Comparison of ENCODE assay signal across 28 cellular contexts in the genomic region with DNA sequence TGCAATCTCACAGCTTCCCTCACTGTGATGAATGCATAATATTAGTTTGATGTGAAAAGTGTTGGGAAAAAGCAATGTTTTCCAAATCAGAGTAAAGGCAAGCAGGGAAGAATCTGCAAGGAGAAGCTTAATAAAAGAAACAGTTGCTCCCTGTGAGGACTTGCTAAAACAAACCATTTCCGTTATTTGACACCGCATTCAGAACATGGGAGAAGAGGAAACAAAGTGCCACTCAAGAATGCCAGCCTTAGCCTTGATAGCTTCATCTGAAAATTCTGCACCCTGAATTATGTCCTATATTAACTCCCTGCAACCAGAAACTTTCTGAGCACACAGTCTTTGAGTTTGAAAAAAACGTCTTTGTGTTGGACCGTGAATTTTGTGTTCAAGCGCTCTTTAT.
DNase-seq lines count a peak whose midpoint lies in the region; ATAC-seq and TF ChIP-seq lines count a peak whose summit lies in the region.
"Had no signal": no experiment of that assay in that cellular context is flagged by ENCODE, and none has a peak within 500 bp of the region (broad histone marks: within the 10 kb centered on the region; RNA-seq: fewer than 3 reads in every experiment).

No MANE protein-coding gene starts in this region.

- peaks cover 13% of the 10 kb centered on the region for H3K4me1 ChIP-seq in GM23338 (ENCODE audit: insufficient read depth)
- H3K4me1 ChIP-seq in ectodermal cell (ENCODE audit: control insufficient read depth, insufficient read depth, low read length), result peaks cover 15% of the 10 kb centered on the region
- H3K4me1 ChIP-seq in suprapubic skin, result no peaks in the 10 kb centered on the region
- H3K4me1 ChIP-seq in OCI-LY7 (ENCODE audit: insufficient read depth, low read length, poor library complexity, severe bottlenecking), result no peaks in the 10 kb centered on the region
- H3K4me1 ChIP-seq: ascending aorta, right atrium auricular region, testis had no signal

- peak overlapping the region; percentile 64; the same call in 1 of the 2 replicates for H3K27ac ChIP-seq in GM23338 (ENCODE audit: low read depth)
- peak overlapping the region; percentile 64 for H3K27ac ChIP-seq in ectodermal cell (ENCODE audit: insufficient read depth, low read depth, low read length, poor library complexity, severe bottlenecking)
- no peak overlapping the region for H3K27ac ChIP-seq in suprapubic skin
- no peak overlapping the region for H3K27ac ChIP-seq in OCI-LY7 (ENCODE audit: low read depth, low read length, poor library complexity, severe bottlenecking)
- H3K27ac ChIP-seq: ascending aorta, heart right ventricle, KMS-11, neutrophil, PC-9, right atrium auricular region, testis had no signal

- TF ChIP-seq CTCF in GM23338 (conservative IDR thresholded peaks at IDR 0.05; ENCODE audit: low read depth in 2 of 2), result no peak
- no peak for TF ChIP-seq CTCF in nephron (IDR thresholded peaks at IDR 0.05; ENCODE audit: unreplicated experiment in 3 of 3)
- TF ChIP-seq CTCF in suprapubic skin (IDR thresholded peaks at IDR 0.05), result no peak
- TF ChIP-seq CTCF in OCI-LY7 (conservative IDR thresholded peaks at IDR 0.05; ENCODE audit: low read length), result no peak

- peak overlapping the region; percentile 59 for H3K4me2 ChIP-seq in GM23338
- no peak overlapping the region for H3K4me2 ChIP-seq in OCI-LY7 (ENCODE audit: low read length)
- H3K4me2 ChIP-seq: KMS-11, PC-9 had no signal

- H3K27me3 Mint-ChIP-seq in GM23338 (ENCODE audit: insufficient read depth, low read depth, poor library complexity) (peaks cover 4% of the 10 kb centered on the region), nephron (ENCODE audit: low read depth) (no peaks in the 10 kb centered on the region)
- H3K27me3 Mint-ChIP-seq: dendritic cell treated with granulocyte-macrophage colony-stimulating factor and Interleukin-4, amounts not matched to agents 40 ng/mL and 50 ng/mL, for 4 days had no signal

- H3K9me3 Mint-ChIP-seq in GM23338, result no peaks in the 10 kb centered on the region; the same call in 2 of the 3 replicates
- H3K9me3 Mint-ChIP-seq in nephron, result peaks cover 2% of the 10 kb centered on the region
- H3K9me3 Mint-ChIP-seq: activated CD4-positive, alpha-beta memory T cell treated with anti-CD3 and anti-CD28 coated beads for 36 hours; activated T-cell treated with anti-CD3 and anti-CD28 coated beads, Interleukin-2, amount 50 U/mL, for 72 hours; CD8-positive, alpha-beta T cell; dendritic cell treated with granulocyte-macrophage colony-stimulating factor and Interleukin-4, amounts not matched to agents 40 ng/mL and 50 ng/mL, for 4 days had no signal

- H4K20me1 ChIP-seq in GM23338 (replicated peaks; ENCODE audit: insufficient read depth) (no peaks in the 10 kb centered on the region; the same call in 1 of the 2 replicates), OCI-LY7 (ENCODE audit: insufficient read depth, low read length) (no peaks in the 10 kb centered on the region)

- H3K4me3 ChIP-seq in GM23338, result no peak overlapping the region
- no peak overlapping the region for H3K4me3 ChIP-seq in ectodermal cell (ENCODE audit: insufficient read depth, low read depth, low read length)
- no peak overlapping the region for H3K4me3 ChIP-seq in suprapubic skin
- H3K4me3 ChIP-seq in OCI-LY7 (ENCODE audit: low read depth, low read length, poor library complexity, severe bottlenecking), result no peak overlapping the region
- H3K4me3 ChIP-seq: ascending aorta, heart right ventricle, PC-9, right atrium auricular region, testis had no signal

- H3K36me3 ChIP-seq in GM23338 (ENCODE audit: insufficient read depth), result no peaks in the 10 kb centered on the region
- no peaks in the 10 kb centered on the region for H3K36me3 ChIP-seq in ectodermal cell (ENCODE audit: control insufficient read depth, insufficient read depth, low read length)
- no peaks in the 10 kb centered on the region for H3K36me3 ChIP-seq in suprapubic skin
- H3K36me3 ChIP-seq in OCI-LY7 (ENCODE audit: insufficient read depth, low read length), result no peaks in the 10 kb centered on the region
- H3K36me3 ChIP-seq: ascending aorta, heart right ventricle, neutrophil, right atrium auricular region had no signal

- WGBS in ectodermal cell, 2 experiments, result 73 to 80% methylated on average over 5 of the region's 5 CpGs
- WGBS in suprapubic skin, result 71% methylated on average over 5 of the region's 5 CpGs

- BruUV-seq in OCI-LY7 (replicated peaks; lab: Mats Ljungman, UMichigan), result no TSS peak

- H2AFZ ChIP-seq in GM23338, result no peak overlapping the region
- H2AFZ ChIP-seq in OCI-LY7 (ENCODE audit: low read length), result no peak overlapping the region
- H2AFZ ChIP-seq: PC-9 had no signal

- H3K4me3 Mint-ChIP-seq in GM23338 (no peak overlapping the region), nephron (no peak overlapping the region)
- H3K4me3 Mint-ChIP-seq: activated CD4-positive, alpha-beta memory T cell treated with anti-CD3 and anti-CD28 coated beads for 36 hours; activated T-cell treated with anti-CD3 and anti-CD28 coated beads, Interleukin-2, amount 50 U/mL, for 72 hours; CD8-positive, alpha-beta T cell; dendritic cell treated with granulocyte-macrophage colony-stimulating factor and Interleukin-4, amounts not matched to agents 40 ng/mL and 50 ng/mL, for 4 days had no signal

- H3K9me3 ChIP-seq in ectodermal cell (ENCODE audit: control insufficient read depth, low read length), result no peaks in the 10 kb centered on the region
- H3K9me3 ChIP-seq in suprapubic skin, result no peaks in the 10 kb centered on the region
- no peaks in the 10 kb centered on the region for H3K9me3 ChIP-seq in OCI-LY7 (ENCODE audit: low read length)
- H3K9me3 ChIP-seq: ascending aorta, neutrophil, right atrium auricular region, testis had no signal

- TF ChIP-seq EP300 in suprapubic skin (IDR thresholded peaks at IDR 0.05), result no peak

- H3K4me1 Mint-ChIP-seq in GM23338 (peaks cover 21% of the 10 kb centered on the region), nephron (peaks cover 10% of the 10 kb centered on the region)

- H3K9me2 ChIP-seq in GM23338 (ENCODE audit: insufficient read depth) (no peaks in the 10 kb centered on the region), OCI-LY7 (ENCODE audit: insufficient read depth, low read length) (no peaks in the 10 kb centered on the region)

- H3F3A ChIP-seq in GM23338 (replicated peaks; ENCODE audit: low read depth), result no peaks in the 10 kb centered on the region

- H3K79me2 ChIP-seq in GM23338 (replicated peaks; ENCODE audit: insufficient read depth) (peaks cover 3% of the 10 kb centered on the region; the same call in 1 of the 2 replicates), OCI-LY7 (ENCODE audit: insufficient read depth, low read depth, low read length) (no peaks in the 10 kb centered on the region)

- POLR2A ChIA-PET in OCI-LY7 (lab: Charles Lee), result interaction anchor here (0.7 kb wide), 1 partner anchor 58 kb away, joined by 3 read pairs; no protein-coding TSS in a partner anchor

- H3K27ac Mint-ChIP-seq in GM23338, result peak overlapping the region; percentile 54; the same call in 1 of the 2 replicates
- H3K27ac Mint-ChIP-seq in nephron, result peak overlapping the region in 2 of 3 experiments; percentile 0 to 35
- H3K27ac Mint-ChIP-seq: activated CD4-positive, alpha-beta memory T cell treated with anti-CD3 and anti-CD28 coated beads for 36 hours; activated T-cell treated with anti-CD3 and anti-CD28 coated beads, Interleukin-2, amount 50 U/mL, for 72 hours; CD8-positive, alpha-beta T cell; dendritic cell treated with granulocyte-macrophage colony-stimulating factor and Interleukin-4, amounts not matched to agents 40 ng/mL and 50 ng/mL, for 4 days had no signal

- intact Hi-C loops in OCI-LY7 (cut with micrococcal nuclease; ENCODE audit: unreplicated experiment), result no loop called here

- TF ChIP-seq POLR2A in suprapubic skin (IDR thresholded peaks at IDR 0.05), result no peak

- CTCF ChIA-PET in OCI-LY7 (lab: Charles Lee; ENCODE audit: unreplicated experiment), result no interaction called here

- H3K36me3 Mint-ChIP-seq in GM23338 (ENCODE audit: low read depth), result no peaks in the 10 kb centered on the region
- H3K36me3 Mint-ChIP-seq in nephron (ENCODE audit: low read depth), result no peaks in the 10 kb centered on the region
- H3K36me3 Mint-ChIP-seq: activated CD4-positive, alpha-beta memory T cell treated with anti-CD3 and anti-CD28 coated beads for 36 hours; CD8-positive, alpha-beta T cell had no signal

- H3K27me3 ChIP-seq in GM23338 (ENCODE audit: insufficient read depth), result no peaks in the 10 kb centered on the region
- no peaks in the 10 kb centered on the region for H3K27me3 ChIP-seq in ectodermal cell (ENCODE audit: control insufficient read depth, insufficient read depth, low read length, poor library complexity, severe bottlenecking)
- no peaks in the 10 kb centered on the region for H3K27me3 ChIP-seq in suprapubic skin
- H3K27me3 ChIP-seq: ascending aorta, heart right ventricle, neutrophil, right atrium auricular region, testis had no signal

- ATAC-seq in GM23338, result peak; percentile 29; the same call in 1 of the 3 replicates
- ATAC-seq in HG03175 (IDR thresholded peaks at IDR 0.05; ENCODE audit: unreplicated experiment), result no peak
- ATAC-seq: activated T-cell treated with anti-CD3 and anti-CD28 coated beads, Interleukin-2, amount 50 U/mL, for 72 hours; CD8-positive, alpha-beta T cell; heart right ventricle; Right ventricle myocardium inferior had no signal

- DNase-seq in GM23338 (ENCODE audit: low spot score), result peak; percentile 42
- peak; percentile 27 for DNase-seq in NCI-H2107 (lab: John Stamatoyannopoulos, UW)
- DNase-seq in suprapubic skin (ENCODE audit: low spot score in 2 of 2), result no peak
- DNase-seq in OCI-LY7 (ENCODE audit: low spot score), result no peak
- no peak for DNase-seq in RKO (ENCODE audit: low spot score)
- DNase-seq: activated CD4-positive, alpha-beta memory T cell treated with anti-CD3 and anti-CD28 coated beads for 36 hours; activated CD4-positive, alpha-beta T cell treated with anti-CD3 and anti-CD28 coated beads for 1 hour; activated T-cell treated with anti-CD3 and anti-CD28 coated beads, Interleukin-2, amount 50 U/mL, for 72 hours; CD8-positive, alpha-beta T cell; central memory CD4-positive, alpha-beta T cell; heart right ventricle; MM.1S; NCI-H524 treated with DMSO at 0.1 percent for 48 hours; NK-92 treated with Interleukin-12 subunit alpha and Interleukin-12 subunit beta, amount 100 ng/mL, for 24 hours; PC-9; posterior cingulate gyrus; small intestine; stimulated activated naive CD4-positive, alpha-beta T cell treated with Interleukin-2 at 50 U/mL for 16 hours; testis had no signal

TF ChIP-seq in GM23338, 12 proteins besides CTCF, POLR2A, EP300 and RAD21 (continues in another document):
- TF ChIP-seq EZH2phosphoT487 (IDR thresholded peaks at IDR 0.05; ENCODE audit: unreplicated experiment) (no peak), ZNF331 (CRISPR knock-in tag; IDR thresholded peaks at IDR 0.05; ENCODE audit: low read depth) (no peak)
- TF ChIP-seq, protein P1, sequence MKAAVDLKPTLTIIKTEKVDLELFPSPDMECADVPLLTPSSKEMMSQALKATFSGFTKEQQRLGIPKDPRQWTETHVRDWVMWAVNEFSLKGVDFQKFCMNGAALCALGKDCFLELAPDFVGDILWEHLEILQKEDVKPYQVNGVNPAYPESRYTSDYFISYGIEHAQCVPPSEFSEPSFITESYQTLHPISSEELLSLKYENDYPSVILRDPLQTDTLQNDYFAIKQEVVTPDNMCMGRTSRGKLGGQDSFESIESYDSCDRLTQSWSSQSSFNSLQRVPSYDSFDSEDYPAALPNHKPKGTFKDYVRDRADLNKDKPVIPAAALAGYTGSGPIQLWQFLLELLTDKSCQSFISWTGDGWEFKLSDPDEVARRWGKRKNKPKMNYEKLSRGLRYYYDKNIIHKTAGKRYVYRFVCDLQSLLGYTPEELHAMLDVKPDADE (IDR thresholded peaks at IDR 0.05), result no peak

Comparison
In these comparisons a context has a peak if more than half of its experiments do, and no peak if none do; other contexts are left out.
1. DNase-seq: peak in GM23338 (single experiment) and NCI-H2107 (single experiment); none in suprapubic skin (0 of 2), OCI-LY7 (single experiment) and RKO (single experiment).
2. H3K27ac ChIP-seq: peak in GM23338 (single experiment) and ectodermal cell (single experiment); none in suprapubic skin (single experiment) and OCI-LY7 (single experiment).